Comparison of ENCODE assay signal across 8 cellular contexts in genomic region chr16:81314603-81315270, GRCh38. TPM values are rescaled to one million over a fixed set of nuclear protein-coding genes. Genes with fewer than 3 reads are reported as not detected.
DNase-seq lines count a peak whose midpoint lies in the region; ATAC-seq and TF ChIP-seq lines count a peak whose summit lies in the region.

TSS of gene GAN (plus strand) at chr16:81314962. CDS start at chr16:81315114, 152 bp downstream.

- peak; percentile 90 for TF ChIP-seq POLR2A in GM15510 (IDR thresholded peaks at IDR 0.05; ENCODE audit: borderline replicate concordance, extremely low read depth, insufficient read length)
- peak in 3 of 4 donors; percentile 74 to 89 (median 86) for TF ChIP-seq POLR2A in upper lobe of left lung (IDR thresholded peaks at IDR 0.05)

- no peak for TF ChIP-seq EP300 in upper lobe of left lung (IDR thresholded peaks at IDR 0.05)

- ATAC-seq in HG02884 (IDR thresholded peaks at IDR 0.05; ENCODE audit: unreplicated experiment) (peak; percentile 94), heart right ventricle (peak; percentile 97 to 99 (median 98)), upper lobe of left lung (ENCODE audit: low FRiP score in 2 of 2) (peak; percentile 98 to 99)

- H3K36me3 ChIP-seq in heart right ventricle: peaks cover 0 to 9% (median 0%) of the 10 kb centered on the region in 9 donors
- no peaks in the 10 kb centered on the region for H3K36me3 ChIP-seq in upper lobe of left lung

- 0% methylated on average over 68 to 75 of the region's 75 CpGs for WGBS in heart right ventricle, 2 donors
- WGBS in upper lobe of left lung, 2 donors: 0 to 1% methylated on average over 2 to 17 of the region's 75 CpGs

- peak within 1 kb of the TSS; percentile 43 to 97 (median 75) for H3K4me3 ChIP-seq in heart right ventricle
- H3K4me3 ChIP-seq in upper lobe of left lung: peak within 1 kb of the TSS; percentile 71 to 98 (median 91)

- H3K27me3 ChIP-seq in heart right ventricle: no peaks in the 10 kb centered on the region
- H3K27me3 ChIP-seq in upper lobe of left lung: no peaks in the 10 kb centered on the region

- intact Hi-C loops in heart right ventricle (cut with DNase I) (loop anchor here in 5 of 10 donors (5.0 to 10.0 kb wide), 6 partner anchors 47 to 280 kb away; partner anchors contain the start of gene ATMIN (in 1 of the 5)), posterior cingulate gyrus (cut with DNase I) (loop anchor here (5.0 to 10.0 kb wide), 3 partner anchors 110 to 310 kb away; partner anchors contain the start of genes CENPN, CMC2 and GCSH)

- DNase-seq in NCI-H146 treated with DMSO at 0.1 percent for 48 hours (lab: John Stamatoyannopoulos, UW; ENCODE audit: unreplicated experiment) (peak; percentile 87), T-helper 1 cell (peak; percentile 83 to 97 (median 89)), amniotic stem cell (lab: John Stamatoyannopoulos, UW) (peak; percentile 93), heart right ventricle (peak; percentile 94 to 95), posterior cingulate gyrus (peak; percentile 94 to 99 (median 96)), upper lobe of left lung (peak; percentile 96 to 98)

- H3K4me1 ChIP-seq in heart right ventricle: peaks cover 3 to 50% (median 27%) of the 10 kb centered on the region in 9 donors
- peaks cover 19 to 37% (median 22%) of the 10 kb centered on the region in 4 donors for H3K4me1 ChIP-seq in upper lobe of left lung

- TF ChIP-seq CTCF in heart right ventricle (IDR thresholded peaks at IDR 0.05) (no peak), upper lobe of left lung (IDR thresholded peaks at IDR 0.05) (peak in 1 of 6 experiments; percentile 3)

- H3K9me3 ChIP-seq in heart right ventricle (no peaks in the 10 kb centered on the region), upper lobe of left lung (no peaks in the 10 kb centered on the region)

- peak within 1 kb of the TSS; percentile 79 to 94 (median 92) for H3K27ac ChIP-seq in heart right ventricle
- H3K27ac ChIP-seq in upper lobe of left lung: peak within 1 kb of the TSS; percentile 85 to 95 (median 92)

RNA-seq across cellular contexts. Expression of gene GAN, which starts in this region (rescaled TPM):
- total RNA-seq in heart right ventricle (10 to 100 TPM in 8 of 10 donors, 1 to 10 TPM in 2; 9.7 to 17.7 (median 12.8) TPM), upper lobe of left lung (1 to 10 TPM; 3.3 to 8.4 (median 5.9) TPM)
- 1 to 10 TPM in 1 of 2 donors, under 1 TPM in 1; 0.94 to 2.3 TPM for polyA plus RNA-seq in heart right ventricle

Comparison
In these comparisons a context has a peak if more than half of its experiments do, and no peak if none do; other contexts are left out.
1. Peak in every context shown above with its lines: DNase-seq, ATAC-seq, H3K4me3 ChIP-seq and H3K27ac ChIP-seq.